Comparison of ENCODE assay signal across 8 cellular contexts in genomic region chrX:140918398-140919043, GRCh38.
DNase-seq lines count a peak whose midpoint lies in the region; ATAC-seq and TF ChIP-seq lines count a peak whose summit lies in the region.

No MANE protein-coding gene starts in this region.

- no peak overlapping the region for H2AFZ ChIP-seq in SK-N-SH (ENCODE audit: low read depth)

- CTCF ChIA-PET in SK-N-SH (lab: Yijun Ruan, JAX), result interaction anchor here (0.6 to 7.3 kb wide), 9 partner anchors 13 to 361 kb away, joined by 3 to 62 read pairs (median 3); no protein-coding TSS in a partner anchor

- H3K9me3 ChIP-seq in SK-N-SH (no peaks in the 10 kb centered on the region), right lobe of liver (no peaks in the 10 kb centered on the region), tibial nerve (no peaks in the 10 kb centered on the region)

- TF ChIP-seq EP300 in SK-N-SH (IDR thresholded peaks at IDR 0.05; ENCODE audit: borderline replicate concordance in 1 of 2, low read depth in 1 of 2, low read length in 1 of 2), result no peak
- no peak for TF ChIP-seq EP300 in tibial nerve (IDR thresholded peaks at IDR 0.05)

- intact Hi-C loops in right lobe of liver (cut with DNase I), result no loop called here

- H3K27ac ChIP-seq in SK-N-SH (ENCODE audit: low read depth in 2 of 2, low read length in 1 of 2), result no peak overlapping the region
- no peak overlapping the region for H3K27ac ChIP-seq in right lobe of liver
- no peak overlapping the region for H3K27ac ChIP-seq in tibial nerve

- DNase-seq in stimulated activated CD4-positive, alpha-beta T cell treated with anti-CD3 and anti-CD28 coated beads, Interleukin-15, amount 100 ng/mL, for 24 hours, result peak; percentile 27
- no peak for DNase-seq in stimulated activated CD4-positive, alpha-beta T cell treated with anti-CD3 and anti-CD28 coated beads, Interleukin-12 subunit alpha, Interleukin-12 subunit beta, amount 100 ng/mL, for 4 hours
- DNase-seq in H4 (ENCODE audit: low spot score) (peak; percentile 64), KG1 (lab: John Stamatoyannopoulos, UW) (peak; percentile 6), SK-N-SH (peak; percentile 36), cardiac fibroblast (ENCODE audit: low read depth in 2 of 2) (peak; percentile 81), right lobe of liver (peak in 1 of 3 donors; percentile 42), tibial nerve (ENCODE audit: low spot score in 2 of 2) (no peak)

- H3K4me1 ChIP-seq in SK-N-SH (ENCODE audit: control insufficient read depth in 1 of 2, insufficient read depth in 2 of 2, low read depth in 1 of 2, low read length in 1 of 2) (no peaks in the 10 kb centered on the region), right lobe of liver (peaks cover 0 to 11% (median 0%) of the 10 kb centered on the region in 4 donors), tibial nerve (no peaks in the 10 kb centered on the region)

- H3K27me3 ChIP-seq in SK-N-SH (ENCODE audit: insufficient read depth) (no peaks in the 10 kb centered on the region), right lobe of liver (peaks cover 4 to 11% of the 10 kb centered on the region in 2 donors), tibial nerve (no peaks in the 10 kb centered on the region)

- 26% methylated on average over 14 of the region's 14 CpGs for WGBS in SK-N-SH (ENCODE audit: low lambda C conversion rate)
- WGBS in right lobe of liver (ENCODE audit: insufficient coverage, low coverage, low lambda C conversion rate, missing lambda C conversion rate), result 22% methylated on average over 14 of the region's 14 CpGs
- 42 to 46% methylated on average over 14 of the region's 14 CpGs for WGBS in tibial nerve, 2 donors

- POLR2A ChIA-PET in SK-N-SH (lab: Yijun Ruan, JAX), result no interaction called here

- TF ChIP-seq RAD21 in SK-N-SH (IDR thresholded peaks at IDR 0.05; ENCODE audit: low read length), result peak; percentile 69

- no peaks in the 10 kb centered on the region for H3F3A ChIP-seq in SK-N-SH (replicated peaks; ENCODE audit: insufficient read depth)

- H3K36me3 ChIP-seq in SK-N-SH (replicated peaks in 1 of 2; ENCODE audit: control insufficient read depth in 1 of 2, insufficient read depth in 2 of 2, low read length in 1 of 2) (no peaks in the 10 kb centered on the region), right lobe of liver (no peaks in the 10 kb centered on the region), tibial nerve (no peaks in the 10 kb centered on the region)

- H3K4me3 ChIP-seq in SK-N-SH (ENCODE audit: low read depth in 2 of 2, low read length in 1 of 2) (no peak overlapping the region), cardiac fibroblast (replicated peaks in 1 of 2; ENCODE audit: low read depth in 2 of 2, low read length in 2 of 2) (no peak overlapping the region), right lobe of liver (no peak overlapping the region), tibial nerve (no peak overlapping the region)

- no peaks in the 10 kb centered on the region for H3K9me2 ChIP-seq in SK-N-SH

- no peak overlapping the region for H3K9ac ChIP-seq in SK-N-SH

- peak; percentile 85 to 92 (median 88) for ATAC-seq in right lobe of liver

- no peak overlapping the region for H3K4me2 ChIP-seq in SK-N-SH

- H3K79me2 ChIP-seq in SK-N-SH (ENCODE audit: insufficient read depth), result no peaks in the 10 kb centered on the region

- TF ChIP-seq CTCF in SK-N-SH (IDR thresholded peaks at IDR 0.05), result peak; percentile 85
- TF ChIP-seq CTCF in cardiac fibroblast (IDR thresholded peaks at IDR 0.05; ENCODE audit: low read depth, low read length), result peak; percentile 51
- TF ChIP-seq CTCF in right lobe of liver (IDR thresholded peaks at IDR 0.05), result peak; percentile 54 to 65 (median 62)
- TF ChIP-seq CTCF in tibial nerve (IDR thresholded peaks at IDR 0.05), result peak in 3 of 5 experiments; percentile 20 to 44 (median 30)

- TF ChIP-seq POLR2A in right lobe of liver (IDR thresholded peaks at IDR 0.05) (no peak), tibial nerve (IDR thresholded peaks at IDR 0.05) (no peak)

- H4K20me1 ChIP-seq in SK-N-SH (ENCODE audit: insufficient read depth), result no peaks in the 10 kb centered on the region

TF ChIP-seq in SK-N-SH, 30 proteins besides CTCF, POLR2A, EP300 and RAD21:
- no peak for TF ChIP-seq USF1 (IDR thresholded peaks at IDR 0.05; ENCODE audit: borderline replicate concordance, low read depth)
- no peak for TF ChIP-seq TAF1 (IDR thresholded peaks at IDR 0.05; ENCODE audit: borderline replicate concordance, low read depth, low read length)
- no peak for TF ChIP-seq FOSL2 (IDR thresholded peaks at IDR 0.05; ENCODE audit: borderline replicate concordance, low read depth)
- TF ChIP-seq FOXJ3 (CRISPR knock-in tag; IDR thresholded peaks at IDR 0.05), result no peak
- TF ChIP-seq RFX5 (IDR thresholded peaks at IDR 0.05; ENCODE audit: low read length), result no peak
- TF ChIP-seq SMC3 (IDR thresholded peaks at IDR 0.05; ENCODE audit: low read depth, low read length), result peak; percentile 68
- 0 out of 2 replicates have a peak, but pooled peaks have one; percentile 23 for TF ChIP-seq RXRA (IDR thresholded peaks at IDR 0.05; ENCODE audit: borderline replicate concordance, low read depth)
- no peak for TF ChIP-seq FOXM1 (IDR thresholded peaks at IDR 0.05; ENCODE audit: low read depth)
- no peak for TF ChIP-seq IRF3 (IDR thresholded peaks at IDR 0.05; ENCODE audit: low read depth, low read length)
- TF ChIP-seq, protein P1, sequence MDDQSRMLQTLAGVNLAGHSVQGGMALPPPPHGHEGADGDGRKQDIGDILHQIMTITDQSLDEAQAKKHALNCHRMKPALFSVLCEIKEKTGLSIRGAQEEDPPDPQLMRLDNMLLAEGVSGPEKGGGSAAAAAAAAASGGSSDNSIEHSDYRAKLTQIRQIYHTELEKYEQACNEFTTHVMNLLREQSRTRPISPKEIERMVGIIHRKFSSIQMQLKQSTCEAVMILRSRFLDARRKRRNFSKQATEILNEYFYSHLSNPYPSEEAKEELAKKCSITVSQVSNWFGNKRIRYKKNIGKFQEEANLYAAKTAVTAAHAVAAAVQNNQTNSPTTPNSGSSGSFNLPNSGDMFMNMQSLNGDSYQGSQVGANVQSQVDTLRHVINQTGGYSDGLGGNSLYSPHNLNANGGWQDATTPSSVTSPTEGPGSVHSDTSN (IDR thresholded peaks at IDR 0.05), result no peak
- TF ChIP-seq NFIC (IDR thresholded peaks at IDR 0.05; ENCODE audit: borderline replicate concordance), result no peak
- TF ChIP-seq TEAD4 (IDR thresholded peaks at IDR 0.05; ENCODE audit: borderline replicate concordance, insufficient read depth), result no peak
- no peak for TF ChIP-seq SIN3A (IDR thresholded peaks at IDR 0.05; ENCODE audit: borderline replicate concordance, low read depth, low read length)
- 0 out of 2 replicates have a peak, but pooled peaks have one; percentile 27 for TF ChIP-seq YY1 (IDR thresholded peaks at IDR 0.05; ENCODE audit: low read depth)
- TF ChIP-seq GABPA (IDR thresholded peaks at IDR 0.05; ENCODE audit: low read depth), result no peak
- TF ChIP-seq, protein P2, sequence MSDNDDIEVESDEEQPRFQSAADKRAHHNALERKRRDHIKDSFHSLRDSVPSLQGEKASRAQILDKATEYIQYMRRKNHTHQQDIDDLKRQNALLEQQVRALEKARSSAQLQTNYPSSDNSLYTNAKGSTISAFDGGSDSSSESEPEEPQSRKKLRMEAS (IDR thresholded peaks at IDR 0.05; ENCODE audit: low read depth), result no peak
- no peak for TF ChIP-seq MEF2A (IDR thresholded peaks at IDR 0.05; ENCODE audit: borderline replicate concordance, low read depth)

Comparison
In these comparisons a context has a peak if more than half of its experiments do, and no peak if none do; other contexts are left out.
1. DNase-seq: peak in stimulated activated CD4-positive, alpha-beta T cell treated with anti-CD3 and anti-CD28 coated beads, Interleukin-15, amount 100 ng/mL, for 24 hours (single experiment), H4 (single experiment), KG1 (single experiment), SK-N-SH (single experiment) and cardiac fibroblast (2 of 2); none in stimulated activated CD4-positive, alpha-beta T cell treated with anti-CD3 and anti-CD28 coated beads, Interleukin-12 subunit alpha, Interleukin-12 subunit beta, amount 100 ng/mL, for 4 hours (single experiment) and tibial nerve (0 of 2).
2. CTCF ChIP-seq: peak in every context shown above with its lines; median percentile 85 in SK-N-SH; 62 in right lobe of liver; 51 in cardiac fibroblast; 30 in tibial nerve.